Comparison of ENCODE assay signal across 8 cellular contexts in the genomic region with DNA sequence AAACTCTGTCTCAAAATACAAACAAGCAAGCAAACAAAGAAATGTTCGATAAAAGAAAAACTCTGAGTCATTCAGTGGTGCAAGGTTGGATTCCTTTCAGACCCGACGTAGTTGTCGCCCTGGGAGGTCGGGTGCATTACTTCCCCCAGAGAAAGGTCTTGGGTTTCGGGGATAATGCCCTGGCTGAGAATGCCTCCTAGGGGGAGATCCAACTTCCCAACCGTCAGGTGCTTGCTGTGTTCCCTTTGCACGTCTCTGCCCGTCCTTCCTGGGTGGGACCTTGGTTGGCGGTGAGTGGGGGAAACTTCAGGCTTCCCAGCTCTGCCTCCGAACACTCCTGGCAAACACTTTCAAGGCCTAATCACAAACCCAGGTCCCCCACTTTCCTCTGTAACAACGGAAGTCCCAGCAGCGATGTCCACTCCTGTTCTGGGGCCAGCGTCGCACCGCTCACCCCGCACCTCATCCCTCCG. TPM values are rescaled to one million over a fixed set of nuclear protein-coding genes. Genes with fewer than 3 reads are reported as not detected.
DNase-seq lines count a peak whose midpoint lies in the region; FAIRE-seq and TF ChIP-seq lines count a peak whose summit lies in the region.

No MANE protein-coding gene starts in this region.

- H3K14ac ChIP-seq in mesenchymal stem cell (ENCODE audit: low read length in 2 of 2): peak overlapping the region in 1 of 2 experiments; percentile 15

- no peaks in the 10 kb centered on the region for H3K9me3 Mint-ChIP-seq in T-helper 2 cell treated with Interferon-gamma antibody and Interleukin-4, amounts not matched to agents 5 μg/mL and 100 μg/mL, for 36 hours

- no peak overlapping the region for H2BK5ac ChIP-seq in mesenchymal stem cell (ENCODE audit: low read depth, low read length, poor library complexity, severe bottlenecking)

- no peak for FAIRE-seq in GM12891 (lab: Jason Lieb, UNC)

- peak overlapping the region; percentile 48 for H4K91ac ChIP-seq in mesenchymal stem cell (ENCODE audit: low read length)

- peaks cover 26% of the 10 kb centered on the region for H3K36me3 Mint-ChIP-seq in T-helper 2 cell treated with Interferon-gamma antibody and Interleukin-4, amounts not matched to agents 5 μg/mL and 100 μg/mL, for 36 hours (ENCODE audit: low read depth)

- H3K4me3 ChIP-seq in HUES64 (ENCODE audit: low read length) (peak overlapping the region; percentile 81), ectodermal cell (ENCODE audit: insufficient read depth, low read depth, low read length) (peak overlapping the region; percentile 84), mesenchymal stem cell (ENCODE audit: insufficient read depth in 1 of 2, low read depth in 1 of 2, low read length in 2 of 2) (peak overlapping the region; percentile 71 to 100), tibial nerve (peak overlapping the region; percentile 84 to 99 (median 91))

- under 1% methylated on average over 18 of the region's 18 CpGs for WGBS in HUES64
- 1% methylated on average over 18 of the region's 18 CpGs for WGBS in ectodermal cell, 2 experiments
- WGBS in mesenchymal stem cell: under 1% methylated on average over 17 of the region's 18 CpGs
- 1% methylated on average over 18 of the region's 18 CpGs for WGBS in tibial nerve, 2 donors

- peak overlapping the region; percentile 40 to 91 for H3K18ac ChIP-seq in mesenchymal stem cell (ENCODE audit: low read depth in 1 of 2, low read length in 2 of 2)

- H3K4me1 Mint-ChIP-seq in T-helper 2 cell treated with Interferon-gamma antibody and Interleukin-4, amounts not matched to agents 5 μg/mL and 100 μg/mL, for 36 hours (ENCODE audit: low read depth): peaks cover 44% of the 10 kb centered on the region

- H3K9me3 ChIP-seq in HUES64 (ENCODE audit: insufficient read depth, low read depth, low read length): no peaks in the 10 kb centered on the region
- no peaks in the 10 kb centered on the region for H3K9me3 ChIP-seq in ectodermal cell (ENCODE audit: control insufficient read depth, low read length)
- no peaks in the 10 kb centered on the region for H3K9me3 ChIP-seq in mesenchymal stem cell (ENCODE audit: control insufficient read depth, low read length)
- H3K9me3 ChIP-seq in tibial nerve: no peaks in the 10 kb centered on the region

- no peak overlapping the region for H3K23ac ChIP-seq in mesenchymal stem cell (ENCODE audit: low read length in 2 of 2)

- H2BK12ac ChIP-seq in mesenchymal stem cell (ENCODE audit: low read length in 2 of 2): peak overlapping the region in 1 of 2 experiments; percentile 7

- H3K36me3 ChIP-seq in HUES64 (ENCODE audit: insufficient read depth, low read length) (peaks cover 10% of the 10 kb centered on the region), ectodermal cell (ENCODE audit: control insufficient read depth, insufficient read depth, low read length) (peaks cover 11% of the 10 kb centered on the region), mesenchymal stem cell (ENCODE audit: control insufficient read depth in 1 of 2, insufficient read depth in 2 of 2, low read depth in 1 of 2, low read length in 2 of 2) (peaks cover under 1% of the 10 kb centered on the region in 2 experiments), tibial nerve (peaks cover 0 to under 1% (median 0%) of the 10 kb centered on the region in 3 donors)

- DNase-seq in stimulated activated CD4-positive, alpha-beta T cell treated with anti-CD3 and anti-CD28 coated beads, Interleukin-12 subunit alpha, Interleukin-12 subunit beta, amount 100 ng/mL, for 4 hours: peak; percentile 11
- no peak for DNase-seq in stimulated activated CD4-positive, alpha-beta T cell treated with anti-CD3 and anti-CD28 coated beads, Interleukin-2, amount 100 ng/mL, for 24 hours
- no peak for DNase-seq in T-helper 2 cell treated with Interferon-gamma antibody and Interleukin-4, amounts not matched to agents 5 μg/mL and 100 μg/mL, for 36 hours (ENCODE audit: low spot score)
- peak; percentile 78 for DNase-seq in mesenchymal stem cell
- DNase-seq in tibial nerve (ENCODE audit: low spot score in 2 of 2): peak in 1 of 2 donors; percentile 22
- no peak for DNase-seq in GM12891 (ENCODE audit: insufficient read length, low spot score)

- H2AK5ac ChIP-seq in mesenchymal stem cell (ENCODE audit: low read length, severe bottlenecking): no peak overlapping the region

- H3K4me1 ChIP-seq in HUES64 (ENCODE audit: insufficient read depth, low read length) (peaks cover 8% of the 10 kb centered on the region), ectodermal cell (ENCODE audit: control insufficient read depth, insufficient read depth, low read length) (no peaks in the 10 kb centered on the region), mesenchymal stem cell (ENCODE audit: control insufficient read depth, insufficient read depth, low read depth, low read length) (peaks cover 1% of the 10 kb centered on the region), tibial nerve (peaks cover 0 to 34% (median 7%) of the 10 kb centered on the region in 4 donors)

- peak overlapping the region; percentile 4 for H2BK120ac ChIP-seq in mesenchymal stem cell (ENCODE audit: low read depth, low read length)

- TF ChIP-seq CTCF in tibial nerve (IDR thresholded peaks at IDR 0.05): no peak

- H3K4me2 ChIP-seq in mesenchymal stem cell (ENCODE audit: low read length, poor library complexity, severe bottlenecking): peak overlapping the region; percentile 7

- TF ChIP-seq POLR2A in tibial nerve (IDR thresholded peaks at IDR 0.05) (no peak), GM12891 (IDR thresholded peaks at IDR 0.05; ENCODE audit: low read depth, low read length) (no peak)

- peak overlapping the region; percentile 86 for H3K4me3 Mint-ChIP-seq in T-helper 2 cell treated with Interferon-gamma antibody and Interleukin-4, amounts not matched to agents 5 μg/mL and 100 μg/mL, for 36 hours

- peaks cover 9% of the 10 kb centered on the region for H3K79me1 ChIP-seq in mesenchymal stem cell (replicated peaks; ENCODE audit: low read length, poor library complexity, severe bottlenecking)

- peak overlapping the region; percentile 70 for H2AFZ ChIP-seq in mesenchymal stem cell (ENCODE audit: low read depth, low read length)

- peak overlapping the region; percentile 74 for H4K8ac ChIP-seq in mesenchymal stem cell (ENCODE audit: low read length)

- H3K27me3 ChIP-seq in HUES64 (ENCODE audit: insufficient read depth, low read length) (no peaks in the 10 kb centered on the region), ectodermal cell (ENCODE audit: control insufficient read depth, insufficient read depth, low read length, poor library complexity, severe bottlenecking) (no peaks in the 10 kb centered on the region), mesenchymal stem cell (ENCODE audit: control insufficient read depth in 1 of 2, insufficient read depth in 1 of 2, low read length in 2 of 2) (no peaks in the 10 kb centered on the region), tibial nerve (no peaks in the 10 kb centered on the region)

- peak overlapping the region; percentile 70 for H3K27ac ChIP-seq in HUES64 (ENCODE audit: low read depth, low read length)
- H3K27ac ChIP-seq in ectodermal cell (ENCODE audit: insufficient read depth, low read depth, low read length, poor library complexity, severe bottlenecking): peak overlapping the region; percentile 76
- peak overlapping the region; percentile 67 for H3K27ac ChIP-seq in mesenchymal stem cell (ENCODE audit: low read length, poor library complexity, severe bottlenecking)
- peak overlapping the region; percentile 85 to 95 (median 89) for H3K27ac ChIP-seq in tibial nerve

- no peak for TF ChIP-seq EP300 in tibial nerve (IDR thresholded peaks at IDR 0.05)

- H3K27me3 Mint-ChIP-seq in T-helper 2 cell treated with Interferon-gamma antibody and Interleukin-4, amounts not matched to agents 5 μg/mL and 100 μg/mL, for 36 hours (ENCODE audit: low read depth): no peaks in the 10 kb centered on the region

- peak overlapping the region; percentile 14 to 16 for H3K4ac ChIP-seq in mesenchymal stem cell (ENCODE audit: low read depth in 1 of 2, low read length in 2 of 2)

- no peak overlapping the region for H2BK15ac ChIP-seq in mesenchymal stem cell (ENCODE audit: low read depth, poor library complexity, severe bottlenecking)

- H3K9ac ChIP-seq in HUES64 (ENCODE audit: low read depth, low read length) (peak overlapping the region; percentile 83), mesenchymal stem cell (ENCODE audit: low read length) (peak overlapping the region; percentile 98)

- peak overlapping the region; percentile 98 for H3K27ac Mint-ChIP-seq in T-helper 2 cell treated with Interferon-gamma antibody and Interleukin-4, amounts not matched to agents 5 μg/mL and 100 μg/mL, for 36 hours

TF ChIP-seq in GM12891, 5 proteins besides CTCF, POLR2A, EP300 and RAD21:
- no peak for TF ChIP-seq SPI1 (IDR thresholded peaks at IDR 0.05; ENCODE audit: low read depth, low read length)
- no peak for TF ChIP-seq POLR2AphosphoS5 (IDR thresholded peaks at IDR 0.05; ENCODE audit: low read depth, low read length)
- TF ChIP-seq PAX5 (IDR thresholded peaks at IDR 0.05; ENCODE audit: insufficient read depth, low read length, severe bottlenecking): no peak
- TF ChIP-seq TAF1 (IDR thresholded peaks at IDR 0.05; ENCODE audit: low read depth, low read length): no peak
- no peak for TF ChIP-seq POU2F2 (IDR thresholded peaks at IDR 0.05; ENCODE audit: low read depth, low read length)

RNA-seq across cellular contexts. Expression of gene TPGS2, which starts 0.6 kb away (rescaled TPM):
- 157 TPM for polyA plus RNA-seq in HUES64 (2013, experiment 1 of 2)
- 159 TPM for polyA plus RNA-seq in HUES64 (2013, experiment 2 of 2)
- polyA plus RNA-seq in ectodermal cell (2013, experiment 1 of 4): 251 TPM
- 253 TPM for polyA plus RNA-seq in ectodermal cell (2013, experiment 2 of 4)
- 234 TPM for polyA plus RNA-seq in ectodermal cell (2013, experiment 3 of 4)
- 251 TPM for polyA plus RNA-seq in ectodermal cell (2013, experiment 4 of 4)
- polyA plus RNA-seq in mesenchymal stem cell (2013, experiment 1 of 2): 137 TPM
- polyA plus RNA-seq in mesenchymal stem cell (2013, experiment 2 of 2): 138 TPM
- 100 to 1,000 TPM; 137 to 203 (median 170) TPM for total RNA-seq in tibial nerve
- 29.7 TPM for polyA plus RNA-seq in GM12891 (2012; ENCODE audit: low read depth, missing spikeins)

RNA-seq across cellular contexts. Expression of gene KIAA1328, which starts 0.7 kb away (rescaled TPM):
- polyA plus RNA-seq in HUES64 (2013, experiment 1 of 2): 2.7 TPM
- polyA plus RNA-seq in HUES64 (2013, experiment 2 of 2): 3.8 TPM
- 9.2 TPM for polyA plus RNA-seq in ectodermal cell (2013, experiment 1 of 4)
- 8.0 TPM for polyA plus RNA-seq in ectodermal cell (2013, experiment 2 of 4)
- 7.4 TPM for polyA plus RNA-seq in ectodermal cell (2013, experiment 3 of 4)
- polyA plus RNA-seq in ectodermal cell (2013, experiment 4 of 4): 7.9 TPM
- 2.7 TPM for polyA plus RNA-seq in mesenchymal stem cell (2013, experiment 1 of 2)
- polyA plus RNA-seq in mesenchymal stem cell (2013, experiment 2 of 2): 2.7 TPM
- 10 to 100 TPM; 23.4 to 53.3 (median 26.8) TPM for total RNA-seq in tibial nerve
- 2.3 TPM for polyA plus RNA-seq in GM12891 (2012; ENCODE audit: low read depth, missing spikeins)

Comparison
In these comparisons a context has a peak if more than half of its experiments do, and no peak if none do; other contexts are left out.
1. DNase-seq: peak in stimulated activated CD4-positive, alpha-beta T cell treated with anti-CD3 and anti-CD28 coated beads, Interleukin-12 subunit alpha, Interleukin-12 subunit beta, amount 100 ng/mL, for 4 hours (single experiment) and mesenchymal stem cell (single experiment); none in stimulated activated CD4-positive, alpha-beta T cell treated with anti-CD3 and anti-CD28 coated beads, Interleukin-2, amount 100 ng/mL, for 24 hours (0 of 2), T-helper 2 cell treated with Interferon-gamma antibody and Interleukin-4, amounts not matched to agents 5 μg/mL and 100 μg/mL, for 36 hours (single experiment) and GM12891 (single experiment).
2. Peak in every context shown above with its lines, with median percentiles within 50 percentile points of each other: H3K27ac ChIP-seq and H3K4me3 ChIP-seq.